Comparison of ENCODE assay signal across 8 cellular contexts in genomic region chr17:4710693-4711634, GRCh38. TPM values are rescaled to one million over a fixed set of nuclear protein-coding genes. Genes with fewer than 3 reads are reported as not detected.
A peak's percentile ranks its signal among the peaks of the same experiment; 100 is the strongest.
DNase-seq lines count a peak whose midpoint lies in the region; ATAC-seq and TF ChIP-seq lines count a peak whose summit lies in the region.

No MANE protein-coding gene starts in this region.

- intact Hi-C loops in IMR-90 (cut with micrococcal nuclease), result loop anchor here (1.0 kb wide), 2 partner anchors 79 to 178 kb away; no protein-coding TSS in a partner anchor
- intact Hi-C loops in activated CD4-positive, alpha-beta T cell treated with anti-CD3 and anti-CD28 coated beads, Interleukin-2, amount 10 ng/mL, durations not matched to agents 24 days and 14 days (cut with micrococcal nuclease), result loop anchor here (1.0 kb wide), 5 partner anchors 20 to 234 kb away; partner anchors contain the start of genes MED11 and MINK1
- intact Hi-C loops in transverse colon (cut with DNase I; ENCODE audit: low total_unique reads), result no loop called here

- no peak overlapping the region for H3K14ac ChIP-seq in IMR-90 (replicated peaks; ENCODE audit: low read depth, low read length)

- H3K27me3 ChIP-seq in IMR-90 (ENCODE audit: control insufficient read depth, insufficient read depth, low read length) (no peaks in the 10 kb centered on the region), transverse colon (no peaks in the 10 kb centered on the region)
- no peaks in the 10 kb centered on the region for H3K27me3 ChIP-seq in effector memory CD4-positive, alpha-beta T cell (replicated peaks; ENCODE audit: control insufficient read depth, insufficient read depth, low read length, poor library complexity, severe bottlenecking)

- no peaks in the 10 kb centered on the region for H3K9me3 ChIP-seq in IMR-90 (ENCODE audit: control insufficient read depth, insufficient read depth, low read length)
- no peaks in the 10 kb centered on the region for H3K9me3 ChIP-seq in effector memory CD4-positive, alpha-beta T cell (ENCODE audit: control insufficient read depth, low read length)
- no peaks in the 10 kb centered on the region for H3K9me3 ChIP-seq in transverse colon

- peak overlapping the region in 1 of 2 experiments; percentile 14; a peak in 1 of 4 replicates for H4K8ac ChIP-seq in IMR-90 (ENCODE audit: low read depth in 2 of 2, low read length in 2 of 2)

- WGBS in IMR-90 (ENCODE audit: extremely low coverage in 2 of 2, insufficient read length in 1 of 2), 2 experiments, result 1% methylated on average over 14 of the region's 57 CpGs; no CpG with 5 or more reads in 1 of the 2 experiments
- 0 to 9% methylated on average over 3 to 28 of the region's 57 CpGs for WGBS in transverse colon (ENCODE audit: low coverage in 1 of 2), 2 donors

- peaks cover 4% of the 10 kb centered on the region; the same call in 1 of the 2 replicates for H4K20me1 ChIP-seq in IMR-90 (ENCODE audit: insufficient read depth, low read length)

- H3K9me1 ChIP-seq in IMR-90 (ENCODE audit: insufficient read depth, low read length), result peaks cover 9% of the 10 kb centered on the region

- in situ Hi-C loops in IMR-90 (cut with MboI; ENCODE audit: low sequenced_read_pairs) (loop anchor here (10.0 kb wide), 1 partner anchor 174 kb away; no protein-coding TSS in a partner anchor), transverse colon (cut with MboI; ENCODE audit: low pct_ligation_motif_present in 1 of 4, low pct_unique_long_range_greater_than_20kb in 1 of 4, low sequenced_read_pairs in 3 of 4) (loop anchor here in 1 of 4 donors (10.0 kb wide), 1 partner anchor 174 kb away; no protein-coding TSS in a partner anchor)

- H4K91ac ChIP-seq in IMR-90 (ENCODE audit: insufficient read depth, low read depth, low read length), result no peak overlapping the region; the same call in 1 of the 2 replicates

- H3K4me1 ChIP-seq in IMR-90 (ENCODE audit: control insufficient read depth, insufficient read depth, low read length) (peaks cover 9% of the 10 kb centered on the region), transverse colon (peaks cover 11 to 42% (median 25%) of the 10 kb centered on the region in 4 donors)
- H3K4me1 ChIP-seq in effector memory CD4-positive, alpha-beta T cell (ENCODE audit: control insufficient read depth, insufficient read depth, low read length, poor library complexity, severe bottlenecking), result peaks cover 51% of the 10 kb centered on the region

- H3K23ac ChIP-seq in IMR-90 (ENCODE audit: low read depth, low read length), result peak overlapping the region; percentile 59; the same call in 1 of the 2 replicates

- H3K27ac ChIP-seq in IMR-90 (ENCODE audit: insufficient read depth, low read length) (no peak overlapping the region; the same call in 1 of the 2 replicates), transverse colon (peak overlapping the region; percentile 89 to 92 (median 91))
- H3K27ac ChIP-seq in effector memory CD4-positive, alpha-beta T cell (ENCODE audit: insufficient read depth, low read length, poor library complexity, severe bottlenecking), result peak overlapping the region; percentile 86

- TF ChIP-seq RAD21 in IMR-90 (IDR thresholded peaks at IDR 0.05; ENCODE audit: low read length), result no peak

- H3K9ac ChIP-seq in IMR-90 (ENCODE audit: low read depth, low read length), result peak overlapping the region; percentile 47

- CTCF ChIA-PET in IMR-90 (lab: Yijun Ruan, JAX), result interaction anchor here (0.6 kb wide), 2 partner anchors 42 to 110 kb away, joined by 3 read pairs; no protein-coding TSS in a partner anchor

- dilution Hi-C loops in IMR-90 (cut with HindIII; ENCODE audit: low sequenced_read_pairs, unreplicated experiment), result no loop called here

- H3K4me3 ChIP-seq in GM08714 (ENCODE audit: low read length) (peak overlapping the region; percentile 82), IMR-90 (ENCODE audit: insufficient read depth, low read depth, low read length) (peak overlapping the region; percentile 49), transverse colon (peak overlapping the region; percentile 65 to 88 (median 70))
- peak overlapping the region; percentile 75 for H3K4me3 ChIP-seq in effector memory CD4-positive, alpha-beta T cell (ENCODE audit: insufficient read depth, low read depth, low read length, poor library complexity, severe bottlenecking)

- no peak overlapping the region for H2BK5ac ChIP-seq in IMR-90 (ENCODE audit: low read depth, low read length, poor library complexity, severe bottlenecking)

- H3K27me3 Mint-ChIP-seq in activated CD4-positive, alpha-beta T cell treated with anti-CD3 and anti-CD28 coated beads, Interleukin-2, amount 10 ng/mL, durations not matched to agents 24 days and 14 days, result no peaks in the 10 kb centered on the region
- no peaks in the 10 kb centered on the region for H3K27me3 Mint-ChIP-seq in naive B cell

- DNase-seq in IMR-90, result no peak
- DNase-seq in activated CD4-positive, alpha-beta T cell treated with anti-CD3 and anti-CD28 coated beads, Interleukin-2, amount 10 ng/mL, durations not matched to agents 24 days and 14 days, result peak; percentile 89
- peak in 1 of 3 donors; percentile 13 for DNase-seq in effector memory CD4-positive, alpha-beta T cell
- DNase-seq in naive B cell, result peak; percentile 30
- peak; percentile 39 for DNase-seq in transverse colon
- DNase-seq in NCI-H2029 (lab: John Stamatoyannopoulos, UW), result no peak
- no peak for DNase-seq in NCI-H187 treated with DMSO at 0.1 percent for 48 hours (lab: John Stamatoyannopoulos, UW)

- H3K36me3 Mint-ChIP-seq in activated CD4-positive, alpha-beta T cell treated with anti-CD3 and anti-CD28 coated beads, Interleukin-2, amount 10 ng/mL, durations not matched to agents 24 days and 14 days (ENCODE audit: low read depth), result peaks cover 23% of the 10 kb centered on the region
- H3K36me3 Mint-ChIP-seq in naive B cell, result no peaks in the 10 kb centered on the region

- peak overlapping the region; percentile 96 for H3K4me3 Mint-ChIP-seq in activated CD4-positive, alpha-beta T cell treated with anti-CD3 and anti-CD28 coated beads, Interleukin-2, amount 10 ng/mL, durations not matched to agents 24 days and 14 days
- peak overlapping the region; percentile 75 to 97 (median 91) for H3K4me3 Mint-ChIP-seq in naive B cell

- no peaks in the 10 kb centered on the region for H3K9me3 Mint-ChIP-seq in activated CD4-positive, alpha-beta T cell treated with anti-CD3 and anti-CD28 coated beads, Interleukin-2, amount 10 ng/mL, durations not matched to agents 24 days and 14 days
- H3K9me3 Mint-ChIP-seq in naive B cell, result no peaks in the 10 kb centered on the region

- H3K79me1 ChIP-seq in IMR-90 (ENCODE audit: low read depth in 1 of 2, low read length in 2 of 2), result peaks cover 3% of the 10 kb centered on the region in 2 experiments; a peak in 3 of 4 replicates

- no peak overlapping the region for H3K4ac ChIP-seq in IMR-90 (ENCODE audit: low read depth, low read length)

- peak; percentile 2; the same call in 1 of the 2 replicates for ATAC-seq in IMR-90 (ENCODE audit: low read depth)
- ATAC-seq in naive B cell (ENCODE audit: low read depth in 2 of 2), result no peak

- peak overlapping the region; percentile 88 for H2AFZ ChIP-seq in IMR-90 (replicated peaks; ENCODE audit: low read length, poor library complexity)

- TF ChIP-seq EP300 in transverse colon (IDR thresholded peaks at IDR 0.05; ENCODE audit: low read depth), result no peak

- H2BK20ac ChIP-seq in IMR-90 (ENCODE audit: low read depth, low read length), result no peak overlapping the region

- no peaks in the 10 kb centered on the region for H3K36me3 ChIP-seq in IMR-90 (ENCODE audit: control insufficient read depth, insufficient read depth, low read length)
- peaks cover 5% of the 10 kb centered on the region for H3K36me3 ChIP-seq in effector memory CD4-positive, alpha-beta T cell (ENCODE audit: control insufficient read depth, insufficient read depth, low read length)
- no peaks in the 10 kb centered on the region for H3K36me3 ChIP-seq in transverse colon

- H2AK9ac ChIP-seq in IMR-90 (replicated peaks; ENCODE audit: low read depth, low read length, poor library complexity), result peak overlapping the region; percentile 80

- POLR2A ChIA-PET in IMR-90 (lab: Charles Lee; ENCODE audit: unreplicated experiment), result no interaction called here

- TF ChIP-seq CTCF in IMR-90 (conservative IDR thresholded peaks at IDR 0.05; ENCODE audit: low read depth, low read length), result no peak
- TF ChIP-seq CTCF in transverse colon (IDR thresholded peaks at IDR 0.05), result no peak

- no peak overlapping the region for H3K18ac ChIP-seq in IMR-90 (ENCODE audit: low read depth, low read length)

- H2BK15ac ChIP-seq in IMR-90 (ENCODE audit: low read depth, low read length), result no peak overlapping the region

- no TSS peak for BruUV-seq in IMR-90 (replicated peaks; lab: Mats Ljungman, UMichigan)

- H3K56ac ChIP-seq in IMR-90 (ENCODE audit: extremely low read depth, insufficient read depth, low read length), result peak overlapping the region; percentile 25

- H2AK5ac ChIP-seq in IMR-90 (ENCODE audit: low read depth, low read length), result peak overlapping the region; percentile 12; the same call in 1 of the 2 replicates

- H3K27ac Mint-ChIP-seq in activated CD4-positive, alpha-beta T cell treated with anti-CD3 and anti-CD28 coated beads, Interleukin-2, amount 10 ng/mL, durations not matched to agents 24 days and 14 days, result peak overlapping the region; percentile 99
- H3K27ac Mint-ChIP-seq in naive B cell, result peak overlapping the region; percentile 59 to 99 (median 88)

- H3K4me1 Mint-ChIP-seq in activated CD4-positive, alpha-beta T cell treated with anti-CD3 and anti-CD28 coated beads, Interleukin-2, amount 10 ng/mL, durations not matched to agents 24 days and 14 days, result peaks cover 55% of the 10 kb centered on the region
- peaks cover 36 to 53% (median 49%) of the 10 kb centered on the region in 3 donors for H3K4me1 Mint-ChIP-seq in naive B cell

- no peak overlapping the region for H2BK120ac ChIP-seq in IMR-90 (ENCODE audit: low read depth, low read length)

- H3K4me2 ChIP-seq in IMR-90 (ENCODE audit: low read depth, low read length), result peak overlapping the region; percentile 70

- TF ChIP-seq POLR2A in IMR-90 (IDR thresholded peaks at IDR 0.05; ENCODE audit: low read depth, low read length) (no peak), transverse colon (IDR thresholded peaks at IDR 0.05) (peak; percentile 13)

- H4K5ac ChIP-seq in IMR-90 (ENCODE audit: low read depth, low read length), result no peak overlapping the region

RNA-seq across cellular contexts. Expression of gene ARRB2, which starts 0.5 kb away (rescaled TPM):
- total RNA-seq in IMR-90 (2012; rRNA removed) (3.9 and 6.1 TPM in 2 replicates), transverse colon (10 to 100 TPM; 19.3 to 47.9 (median 36.8) TPM)
- polyA plus RNA-seq in IMR-90 (2012; rRNA removed) (10.6 and 12.5 TPM in 2 replicates), naive B cell (ENCODE audit: low read depth in 6 of 6) (10 to 100 TPM; 12.1 to 23.7 (median 14.9) TPM)
- polyA plus RNA-seq in IMR-90 (2012; cell fraction: cytosol; rRNA removed), result 6.2 and 8.6 TPM in 2 replicates
- polyA plus RNA-seq in IMR-90 (2012; cell fraction: nucleus; rRNA removed; ENCODE audit: low replicate concordance), result 17.0 and 18.2 TPM in 2 replicates
- 189 and 193 TPM in 2 replicates for total RNA-seq in activated CD4-positive, alpha-beta T cell treated with anti-CD3 and anti-CD28 coated beads, Interleukin-2, amount 10 ng/mL, durations not matched to agents 24 days and 14 days

RNA-seq across cellular contexts. Expression of gene PELP1, which starts 7.0 kb away (rescaled TPM):
- total RNA-seq in IMR-90 (2012; rRNA removed) (6.3 and 9.2 TPM in 2 replicates), transverse colon (10 to 100 TPM; 12.3 to 42.2 (median 16.1) TPM)
- polyA plus RNA-seq in IMR-90 (2012; rRNA removed) (20.8 and 24.0 TPM in 2 replicates), naive B cell (ENCODE audit: low read depth in 6 of 6) (10 to 100 TPM in 1 of 6 donors, 1 to 10 TPM in 5; 5.6 to 13.1 (median 9.1) TPM)
- 12.1 and 15.4 TPM in 2 replicates for polyA plus RNA-seq in IMR-90 (2012; cell fraction: cytosol; rRNA removed)
- 47.9 and 79.2 TPM in 2 replicates for polyA plus RNA-seq in IMR-90 (2012; cell fraction: nucleus; rRNA removed; ENCODE audit: low replicate concordance)
- 140 and 141 TPM in 2 replicates for total RNA-seq in activated CD4-positive, alpha-beta T cell treated with anti-CD3 and anti-CD28 coated beads, Interleukin-2, amount 10 ng/mL, durations not matched to agents 24 days and 14 days

RNA-seq across cellular contexts. Expression of gene MED11, which starts 20.3 kb away (rescaled TPM):
- total RNA-seq in IMR-90 (2012; rRNA removed), result 9.9 and 10.3 TPM in 2 replicates
- polyA plus RNA-seq in IMR-90 (2012; rRNA removed), result 23.3 and 24.1 TPM in 2 replicates
- polyA plus RNA-seq in IMR-90 (2012; cell fraction: cytosol; rRNA removed), result 25.5 and 30.9 TPM in 2 replicates
- polyA plus RNA-seq in IMR-90 (2012; cell fraction: nucleus; rRNA removed; ENCODE audit: low replicate concordance), result 10.3 and 13.5 TPM in 2 replicates
- total RNA-seq in activated CD4-positive, alpha-beta T cell treated with anti-CD3 and anti-CD28 coated beads, Interleukin-2, amount 10 ng/mL, durations not matched to agents 24 days and 14 days, result 19.1 and 20.4 TPM in 2 replicates
- polyA plus RNA-seq in naive B cell (ENCODE audit: low read depth in 6 of 6), result 10 to 100 TPM; 20.1 to 63.4 (median 48.3) TPM
- total RNA-seq in transverse colon, result 10 to 100 TPM in 3 of 4 donors, 1 to 10 TPM in 1; 1.4 to 60.8 (median 34.1) TPM

RNA-seq across cellular contexts. Expression of gene ZMYND15, which starts 28.7 kb away (rescaled TPM):
- under 0.01 TPM in 1 of 2 replicates, not detected in the other for total RNA-seq in IMR-90 (2012; rRNA removed)
- 0.07 and 0.14 TPM in 2 replicates for polyA plus RNA-seq in IMR-90 (2012; rRNA removed)
- 0.08 and 0.14 TPM in 2 replicates for polyA plus RNA-seq in IMR-90 (2012; cell fraction: cytosol; rRNA removed)
- polyA plus RNA-seq in IMR-90 (2012; cell fraction: nucleus; rRNA removed; ENCODE audit: low replicate concordance), result 0.55 and 0.61 TPM in 2 replicates
- not detected in 2 replicates for total RNA-seq in activated CD4-positive, alpha-beta T cell treated with anti-CD3 and anti-CD28 coated beads, Interleukin-2, amount 10 ng/mL, durations not matched to agents 24 days and 14 days
- under 1 TPM in 1 of 6 donors, not detected in 5; 0.40 TPM for polyA plus RNA-seq in naive B cell (ENCODE audit: low read depth in 6 of 6)
- 1 to 10 TPM in 1 of 4 donors, under 1 TPM in 1, not detected in 2; 0.82 to 1.4 TPM for total RNA-seq in transverse colon

RNA-seq across cellular contexts. Expression of gene CXCL16, which starts 28.8 kb away (rescaled TPM):
- 0.28 and 0.36 TPM in 2 replicates for total RNA-seq in IMR-90 (2012; rRNA removed)
- 1.2 and 1.6 TPM in 2 replicates for polyA plus RNA-seq in IMR-90 (2012; rRNA removed)
- 0.97 and 2.4 TPM in 2 replicates for polyA plus RNA-seq in IMR-90 (2012; cell fraction: cytosol; rRNA removed)
- 0.62 and 0.70 TPM in 2 replicates for polyA plus RNA-seq in IMR-90 (2012; cell fraction: nucleus; rRNA removed; ENCODE audit: low replicate concordance)
- total RNA-seq in activated CD4-positive, alpha-beta T cell treated with anti-CD3 and anti-CD28 coated beads, Interleukin-2, amount 10 ng/mL, durations not matched to agents 24 days and 14 days, result 1.8 and 2.5 TPM in 2 replicates
- 10 to 100 TPM; 12.2 to 19.8 (median 18.4) TPM for polyA plus RNA-seq in naive B cell (ENCODE audit: low read depth in 6 of 6)
- total RNA-seq in transverse colon, result 10 to 100 TPM; 13.0 to 72.6 (median 27.0) TPM

Comparison
In these comparisons a context has a peak if more than half of its experiments do, and no peak if none do; other contexts are left out.
1. DNase-seq: peak in activated CD4-positive, alpha-beta T cell treated with anti-CD3 and anti-CD28 coated beads, Interleukin-2, amount 10 ng/mL, durations not matched to agents 24 days and 14 days (single experiment), naive B cell (single experiment) and transverse colon (single experiment); none in IMR-90 (single experiment), NCI-H2029 (single experiment) and NCI-H187 treated with DMSO at 0.1 percent for 48 hours (single experiment).
2. Peak in every context shown above with its lines, with median percentiles within 50 percentile points of each other: H3K4me3 ChIP-seq.